28 cellular contexts compared by ENCODE assay signal in the genomic region with DNA sequence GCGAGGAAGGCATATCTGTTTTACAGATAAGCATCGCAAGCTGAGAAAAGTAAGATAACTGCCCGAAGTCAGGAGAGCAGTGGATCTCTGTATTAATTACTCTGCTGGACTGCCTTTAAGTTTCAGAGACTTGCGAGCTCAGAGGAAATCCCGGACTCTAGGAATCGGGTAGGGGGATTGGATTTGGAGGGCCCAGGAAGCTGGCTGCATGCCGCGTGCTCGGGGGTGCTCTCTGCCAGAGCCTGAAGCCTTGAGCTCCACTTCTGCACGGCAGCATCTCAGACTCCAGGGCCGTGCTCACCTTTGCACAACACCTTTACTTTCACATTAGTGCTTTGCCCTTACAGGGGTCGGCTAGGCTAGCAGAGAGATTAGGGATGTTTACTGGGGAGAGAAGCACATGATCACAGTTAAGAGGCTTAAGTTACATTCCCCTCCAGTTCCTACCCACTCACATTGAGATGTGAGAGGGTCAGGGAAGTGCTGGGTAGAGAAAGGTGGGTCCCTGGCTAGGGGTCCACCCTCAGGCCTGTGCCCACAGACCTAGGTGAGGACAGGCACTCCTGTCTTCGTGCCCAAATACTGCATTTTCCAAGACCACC. TPM values are rescaled to one million over a fixed set of nuclear protein-coding genes. Genes with fewer than 3 reads are reported as not detected.
DNase-seq lines count a peak whose midpoint lies in the region; ATAC-seq and TF ChIP-seq lines count a peak whose summit lies in the region.
"Had no signal": no experiment of that assay in that cellular context is flagged by ENCODE, and none has a peak within 500 bp of the region (broad histone marks: within the 10 kb centered on the region; RNA-seq: fewer than 3 reads in every experiment).

No MANE protein-coding gene starts in this region.

- H3K4me2 ChIP-seq in SK-N-SH: no peak overlapping the region
- peak overlapping the region; percentile 42 for H3K4me2 ChIP-seq in PC-9

- no peak for TF ChIP-seq CTCF in SK-N-SH (IDR thresholded peaks at IDR 0.05)
- no peak for TF ChIP-seq CTCF in PC-9 (conservative IDR thresholded peaks at IDR 0.05)
- no peak for TF ChIP-seq CTCF in lung (IDR thresholded peaks at IDR 0.05; ENCODE audit: control extremely low read depth, extremely low read depth)
- no peak for TF ChIP-seq CTCF in upper lobe of right lung (IDR thresholded peaks at IDR 0.05)

- H3K36me3 Mint-ChIP-seq in immature natural killer cell: peaks cover 0 to 5% (median 0%) of the 10 kb centered on the region in 3 donors
- H3K36me3 Mint-ChIP-seq: CD8-positive, alpha-beta T cell had no signal

- no TSS peak for BruUV-seq in PC-9 (replicated peaks; lab: Mats Ljungman, UMichigan)

- no peak overlapping the region for H3K27ac Mint-ChIP-seq in immature natural killer cell
- H3K27ac Mint-ChIP-seq: activated CD4-positive, alpha-beta T cell treated with anti-CD3 and anti-CD28 coated beads for 36 hours; activated naive CD8-positive, alpha-beta T cell treated with anti-CD3 and anti-CD28 coated beads, Interleukin-2, amount 50 U/mL, for 24 hours; CD8-positive, alpha-beta T cell; natural killer cell; T-helper 17 cell had no signal

- H3K9me2 ChIP-seq in SK-N-SH (no peaks in the 10 kb centered on the region), PC-9 (ENCODE audit: insufficient read depth) (no peaks in the 10 kb centered on the region)

- DNase-seq in SK-N-SH (peak; percentile 51), PC-9 (no peak), lung (ENCODE audit: low spot score) (no peak), upper lobe of right lung (no peak), right cardiac atrium (no peak), immature natural killer cell (no peak), NK-92 (lab: John Stamatoyannopoulos, UW; ENCODE audit: unreplicated experiment) (no peak)
- DNase-seq: activated CD4-positive, alpha-beta T cell treated with anti-CD3 and anti-CD28 coated beads for 36 hours; activated CD8-positive, alpha-beta memory T cell treated with anti-CD3 and anti-CD28 coated beads for 24 hours; activated naive CD8-positive, alpha-beta T cell treated with anti-CD3 and anti-CD28 coated beads, Interleukin-2, amount 50 U/mL, for 24 hours; activated T-cell treated with anti-CD3 and anti-CD28 coated beads, Interleukin-2, amount 50 U/mL, for 1 hour; CD8-positive, alpha-beta T cell; cerebellar nuclear complex; DMS79 treated with DMSO at 0.1 percent for 48 hours; glutamatergic neuron; left cardiac atrium; midbrain; natural killer cell; NCI-H1105; NCI-H446; stimulated activated CD8-positive, alpha-beta memory T cell treated with anti-CD3 and anti-CD28 coated beads, Interleukin-4, amount 100 ng/mL, for 48 hours; stomach; T-helper 17 cell; transverse colon had no signal

- H3F3A ChIP-seq in SK-N-SH (replicated peaks; ENCODE audit: insufficient read depth) (no peaks in the 10 kb centered on the region), PC-9 (ENCODE audit: insufficient read depth, low read depth) (no peaks in the 10 kb centered on the region)

- 25% methylated on average over 11 of the region's 13 CpGs for WGBS in SK-N-SH (ENCODE audit: low lambda C conversion rate)
- WGBS in lung, 2 donors: 44 to 65% methylated on average over 13 of the region's 13 CpGs
- 38% methylated on average over 13 of the region's 13 CpGs for WGBS in right cardiac atrium

- H4K20me1 ChIP-seq in SK-N-SH (ENCODE audit: insufficient read depth) (no peaks in the 10 kb centered on the region), PC-9 (ENCODE audit: insufficient read depth) (no peaks in the 10 kb centered on the region)

- H3K4me3 Mint-ChIP-seq in immature natural killer cell: no peak overlapping the region
- H3K4me3 Mint-ChIP-seq: activated CD4-positive, alpha-beta T cell treated with anti-CD3 and anti-CD28 coated beads for 36 hours; activated naive CD8-positive, alpha-beta T cell treated with anti-CD3 and anti-CD28 coated beads, Interleukin-2, amount 50 U/mL, for 24 hours; CD8-positive, alpha-beta T cell; natural killer cell; T-helper 17 cell had no signal

- H3K79me2 ChIP-seq in SK-N-SH (ENCODE audit: insufficient read depth): no peaks in the 10 kb centered on the region
- H3K79me2 ChIP-seq in PC-9 (ENCODE audit: low read depth): no peaks in the 10 kb centered on the region

- peaks cover 8 to 63% (median 37%) of the 10 kb centered on the region in 6 donors for H3K9me3 Mint-ChIP-seq in immature natural killer cell

- H3K4me1 Mint-ChIP-seq in immature natural killer cell: no peaks in the 10 kb centered on the region
- H3K4me1 Mint-ChIP-seq: activated CD4-positive, alpha-beta T cell treated with anti-CD3 and anti-CD28 coated beads for 36 hours; activated naive CD8-positive, alpha-beta T cell treated with anti-CD3 and anti-CD28 coated beads, Interleukin-2, amount 50 U/mL, for 24 hours; natural killer cell; T-helper 17 cell had no signal

- peaks cover 0 to 2% (median 1%) of the 10 kb centered on the region in 3 donors for H3K27me3 Mint-ChIP-seq in immature natural killer cell (ENCODE audit: low read depth in 3 of 3)
- H3K27me3 Mint-ChIP-seq: activated CD4-positive, alpha-beta T cell treated with anti-CD3 and anti-CD28 coated beads for 36 hours; activated naive CD8-positive, alpha-beta T cell treated with anti-CD3 and anti-CD28 coated beads, Interleukin-2, amount 50 U/mL, for 24 hours; T-helper 17 cell had no signal

- H3K9me3 ChIP-seq in SK-N-SH (no peaks in the 10 kb centered on the region), PC-9 (ENCODE audit: insufficient read depth, low read depth) (no peaks in the 10 kb centered on the region), lung (ENCODE audit: control insufficient read depth in 2 of 2, insufficient read depth in 1 of 2, low read length in 1 of 2) (no peaks in the 10 kb centered on the region), upper lobe of right lung (no peaks in the 10 kb centered on the region), right cardiac atrium (ENCODE audit: control insufficient read depth, low read length) (no peaks in the 10 kb centered on the region)
- H3K9me3 ChIP-seq: transverse colon had no signal

- H2AFZ ChIP-seq in SK-N-SH (ENCODE audit: low read depth) (no peak overlapping the region), PC-9 (no peak overlapping the region)

- no peak overlapping the region for H3K9ac ChIP-seq in SK-N-SH

- H3K27me3 ChIP-seq in SK-N-SH (ENCODE audit: insufficient read depth) (no peaks in the 10 kb centered on the region), PC-9 (ENCODE audit: insufficient read depth, low read depth) (no peaks in the 10 kb centered on the region), lung (ENCODE audit: control insufficient read depth, insufficient read depth) (no peaks in the 10 kb centered on the region), upper lobe of right lung (no peaks in the 10 kb centered on the region), right cardiac atrium (ENCODE audit: control insufficient read depth, insufficient read depth) (no peaks in the 10 kb centered on the region)
- H3K27me3 ChIP-seq: stomach, transverse colon had no signal

- CTCF ChIA-PET in SK-N-SH (lab: Yijun Ruan, JAX): no interaction called here
- CTCF ChIA-PET in PC-9 (lab: Charles Lee): no interaction called here

- intact Hi-C loops in PC-9 (cut with micrococcal nuclease; ENCODE audit: unreplicated experiment) (no loop called here), upper lobe of right lung (cut with DNase I) (no loop called here), right cardiac atrium (cut with DNase I) (no loop called here)

- TF ChIP-seq RAD21 in SK-N-SH (IDR thresholded peaks at IDR 0.05; ENCODE audit: low read length): no peak

- H3K36me3 ChIP-seq in SK-N-SH (replicated peaks in 1 of 2; ENCODE audit: control insufficient read depth in 1 of 2, insufficient read depth in 2 of 2, low read length in 1 of 2) (no peaks in the 10 kb centered on the region), PC-9 (ENCODE audit: low read depth) (no peaks in the 10 kb centered on the region), lung (ENCODE audit: control insufficient read depth in 2 of 2, insufficient read depth in 2 of 2, low read length in 2 of 2) (no peaks in the 10 kb centered on the region), upper lobe of right lung (no peaks in the 10 kb centered on the region)
- H3K36me3 ChIP-seq: stomach, transverse colon had no signal

- POLR2A ChIA-PET in SK-N-SH (lab: Yijun Ruan, JAX) (no interaction called here), PC-9 (lab: Charles Lee; ENCODE audit: unreplicated experiment) (no interaction called here)

- H3K27ac ChIP-seq in SK-N-SH (ENCODE audit: low read depth in 2 of 2, low read length in 1 of 2) (no peak overlapping the region), PC-9 (no peak overlapping the region), lung (ENCODE audit: low read depth in 1 of 2, low read length in 1 of 2) (no peak overlapping the region), upper lobe of right lung (no peak overlapping the region), right cardiac atrium (ENCODE audit: low read length) (no peak overlapping the region)
- H3K27ac ChIP-seq: epithelial cell of prostate, stomach, transverse colon had no signal

- ATAC-seq in SK-N-SH treated with all-trans-retinoic acid at 6 μM for 48 hours (no peak), lung (ENCODE audit: insufficient read depth, low FRiP score) (peak; percentile 41), upper lobe of right lung (peak; percentile 39), right cardiac atrium (no peak)
- ATAC-seq: activated CD4-positive, alpha-beta T cell treated with anti-CD3 and anti-CD28 coated beads for 36 hours; activated naive CD8-positive, alpha-beta T cell treated with anti-CD3 and anti-CD28 coated beads, Interleukin-2, amount 50 U/mL, for 24 hours; CD8-positive, alpha-beta T cell; left cardiac atrium; natural killer cell; T-helper 17 cell had no signal

- H3K4me1 ChIP-seq in SK-N-SH (ENCODE audit: control insufficient read depth in 1 of 2, insufficient read depth in 2 of 2, low read depth in 1 of 2, low read length in 1 of 2) (peaks cover 0 to 3% of the 10 kb centered on the region in 2 experiments; a peak in 2 of 4 replicates), PC-9 (replicated peaks; ENCODE audit: insufficient read depth) (no peaks in the 10 kb centered on the region), lung (ENCODE audit: control insufficient read depth in 2 of 2, insufficient read depth in 2 of 2, low read length in 2 of 2) (no peaks in the 10 kb centered on the region), upper lobe of right lung (no peaks in the 10 kb centered on the region), right cardiac atrium (ENCODE audit: control insufficient read depth, insufficient read depth, low read length) (no peaks in the 10 kb centered on the region)
- H3K4me1 ChIP-seq: transverse colon had no signal

- H3K4me3 ChIP-seq in SK-N-SH (ENCODE audit: low read depth in 2 of 2, low read length in 1 of 2) (no peak overlapping the region), PC-9 (no peak overlapping the region), lung (no peak overlapping the region), upper lobe of right lung (no peak overlapping the region), right cardiac atrium (ENCODE audit: low read length) (no peak overlapping the region)
- H3K4me3 ChIP-seq: stomach, transverse colon had no signal

- TF ChIP-seq EP300 in SK-N-SH (IDR thresholded peaks at IDR 0.05; ENCODE audit: borderline replicate concordance in 1 of 2, low read depth in 1 of 2, low read length in 1 of 2): no peak

RNA-seq across cellular contexts. Expression of a gene that starts 57.0 kb away (rescaled TPM):
- polyA plus RNA-seq in SK-N-SH (2012; rRNA removed): not detected in 2 replicates
- not detected in 2 replicates for polyA plus RNA-seq in SK-N-SH (2012; cell fraction: cytosol; rRNA removed)
- not detected in 2 replicates for polyA plus RNA-seq in SK-N-SH (2012; cell fraction: nucleus; rRNA removed)
- not detected in 2 replicates for total RNA-seq in PC-9 (2021)
- not detected for total RNA-seq in lung
- not detected for polyA plus RNA-seq in lung
- total RNA-seq in upper lobe of right lung: not detected
- not detected for total RNA-seq in right cardiac atrium
- polyA plus RNA-seq in right cardiac atrium: not detected
- polyA plus RNA-seq in immature natural killer cell: not detected
- total RNA-seq: activated CD4-positive, alpha-beta T cell treated with anti-CD3 and anti-CD28 coated beads for 36 hours; CD8-positive, alpha-beta T cell; left cardiac atrium; natural killer cell; RPMI7951; SK-MEL-5; stomach; T-helper 17 cell; transverse colon had no signal
- polyA plus RNA-seq: stomach had no signal

Comparison
In these comparisons a context has a peak if more than half of its experiments do, and no peak if none do; other contexts are left out.
1. ATAC-seq: peak in lung (single experiment) and upper lobe of right lung (single experiment); none in SK-N-SH treated with all-trans-retinoic acid at 6 μM for 48 hours (single experiment) and right cardiac atrium (0 of 2).